Comparison of ENCODE assay signal across 6 cellular contexts in genomic region chr19:39398297-39398864, GRCh38. TPM values are rescaled to one million over a fixed set of nuclear protein-coding genes. Genes with fewer than 3 reads are reported as not detected.
DNase-seq lines count a peak whose midpoint lies in the region; ATAC-seq, FAIRE-seq and TF ChIP-seq lines count a peak whose summit lies in the region.

No MANE protein-coding gene starts in this region.

- peaks cover 0 to 1% (median 0%) of the 10 kb centered on the region in 7 donors for H3K9me3 Mint-ChIP-seq in naive B cell

- H3K27me3 ChIP-seq in GM12878 (replicated peaks in 1 of 2; ENCODE audit: control insufficient read depth in 2 of 2, insufficient read depth in 2 of 2, low read length in 1 of 2) = no peaks in the 10 kb centered on the region

- peaks cover 56% of the 10 kb centered on the region for H3K4me1 ChIP-seq in GM12878 (ENCODE audit: control insufficient read depth, insufficient read depth, low read length)

- no peaks in the 10 kb centered on the region for H3K9me3 ChIP-seq in GM12878 (replicated peaks; ENCODE audit: control insufficient read depth, insufficient read depth, low read length)

- H3K9ac ChIP-seq in GM12878 (ENCODE audit: control insufficient read depth, insufficient read depth, low read length) = peak overlapping the region; percentile 83

- peaks cover 18% of the 10 kb centered on the region for H3K79me2 ChIP-seq in GM12878 (ENCODE audit: control insufficient read depth, insufficient read depth, low read length)

- peak overlapping the region; percentile 92 to 100 (median 98) for H3K27ac Mint-ChIP-seq in naive B cell

- peak in 1 of 2 experiments; percentile 42; a peak in 1 of 4 replicates for TF ChIP-seq EP300 in GM12878 (IDR thresholded peaks at IDR 0.05; ENCODE audit: borderline replicate concordance in 1 of 2, control insufficient read depth in 1 of 2, low read depth in 2 of 2, low read length in 2 of 2)

- POLR2A ChIA-PET in GM12878 (lab: Charles Lee) = interaction anchor here (0.5 to 3.3 kb wide), 7 partner anchors 9 to 161 kb away, joined by 3 to 40 read pairs (median 9); partner anchors contain the start of genes GMFG, PLEKHG2, RPS16 and SAMD4B

- H4K20me1 ChIP-seq in GM12878 (ENCODE audit: control insufficient read depth, insufficient read depth) = no peaks in the 10 kb centered on the region

- peak; percentile 92 to 95 for DNase-seq in NOMO-1 (lab: John Stamatoyannopoulos, UW; ENCODE audit: unreplicated experiment in 2 of 2)
- no peak for DNase-seq in GM12878 (ENCODE audit: low read depth, low spot score)
- peak; percentile 54 for DNase-seq in naive B cell
- no peak for DNase-seq in NCI-H82 (lab: John Stamatoyannopoulos, UW)
- DNase-seq in putamen (ENCODE audit: low spot score) = no peak

- intact Hi-C loops in GM12878 (cut with micrococcal nuclease; ENCODE audit: unreplicated experiment) = no loop called here

- peak overlapping the region; percentile 94 for H3K4me2 ChIP-seq in GM12878 (ENCODE audit: control insufficient read depth, insufficient read depth)

- SMC1A ChIA-PET in GM12878 (lab: Charles Lee; ENCODE audit: uncharacterized antibody, unreplicated experiment) = interaction anchor here (0.6 to 8.7 kb wide), 12 partner anchors 8 to 302 kb away, joined by 3 to 146 read pairs (median 4); partner anchors contain the start of genes DLL3, PLEKHG2, RPS16 and SAMD4B

- no peak for TF ChIP-seq RAD21 in GM12878 (IDR thresholded peaks at IDR 0.05; ENCODE audit: insufficient read depth, low read depth, low read length)

- CTCF ChIA-PET in GM12878 (lab: Yijun Ruan, JAX) = interaction anchor here (0.8 to 7.4 kb wide), 17 partner anchors 8 to 422 kb away, joined by 3 to 218 read pairs (median 4); partner anchors contain the start of genes DLL3, EID2B, PAK4 and PLEKHG2

- peaks cover 0 to 15% of the 10 kb centered on the region in 2 experiments; a peak in 3 of 4 replicates for H3K36me3 ChIP-seq in GM12878 (ENCODE audit: control insufficient read depth in 2 of 2, insufficient read depth in 2 of 2, low read length in 1 of 2)

- ATAC-seq in GM12878 (peak; percentile 35), naive B cell (ENCODE audit: low read depth in 2 of 2) (no peak), GM18502 (IDR thresholded peaks at IDR 0.05; ENCODE audit: poor library complexity, unreplicated experiment) (no peak)

- peak overlapping the region; percentile 26 for H3K4me3 ChIP-seq in GM12878

- H3K4me1 Mint-ChIP-seq in naive B cell = peaks cover 53 to 68% (median 62%) of the 10 kb centered on the region in 3 donors

- peak overlapping the region; percentile 61 to 84 (median 76) for H3K4me3 Mint-ChIP-seq in naive B cell

- TF ChIP-seq CTCF in GM12878 (IDR thresholded peaks at IDR 0.05 in 2 of 3, conservative IDR thresholded peaks at IDR 0.05 in 1 of 3; ENCODE audit: control insufficient read depth in 2 of 3, extremely low read depth in 1 of 3, insufficient read depth in 1 of 3, low read depth in 3 of 3, low read length in 3 of 3) = no peak

- FAIRE-seq in GM12878 (lab: Jason Lieb, UNC) = peak; percentile 56

- peaks cover 0 to 7% of the 10 kb centered on the region in 2 donors for H3K36me3 Mint-ChIP-seq in naive B cell

- RAD21 ChIA-PET in GM12878 (lab: Charles Lee; ENCODE audit: unreplicated experiment) = interaction anchor here (0.9 to 6.7 kb wide), 12 partner anchors 9 to 274 kb away, joined by 3 to 159 read pairs (median 4); partner anchors contain the start of genes PLEKHG2, RPS16, SAMD4B and ZFP36

- WGBS in GM12878 (ENCODE audit: insufficient coverage, insufficient replicate concordance, low lambda C conversion rate, missing lambda C conversion rate) = 18% methylated on average over 11 of the region's 11 CpGs

- BruUV-seq in GM12878 (replicated peaks; lab: Mats Ljungman, UMichigan) = TSS peak; percentile 24

- in situ Hi-C loops in GM12878 (cut with MboI) = no loop called here

- peak overlapping the region; percentile 99 for H3K27ac ChIP-seq in GM12878 (ENCODE audit: control insufficient read depth, insufficient read depth)

- no peaks in the 10 kb centered on the region for H3K27me3 Mint-ChIP-seq in naive B cell

- TF ChIP-seq POLR2A in GM12878 (IDR thresholded peaks at IDR 0.05; ENCODE audit: low read depth, low read length) = peak; percentile 28; the same call in 1 of the 2 replicates

- H2AFZ ChIP-seq in GM12878 (ENCODE audit: control insufficient read depth, low read depth, low read length) = no peak overlapping the region

RNA-seq across cellular contexts. Expression of gene MED29, which starts 7.2 kb away (rescaled TPM):
- total RNA-seq in GM12878 (2013; cell fraction: nucleolus; rRNA removed) = 12.2 and 14.2 TPM in 2 replicates
- 22.6 and 22.7 TPM in 2 replicates for total RNA-seq in GM12878 (2014; rRNA removed)
- total RNA-seq in GM12878 (2014; rRNA removed; fragmentation: Illumina TruSeq; extraction: Trizol) = 12.8 and 14.5 TPM in 2 replicates
- 26.2 and 28.0 TPM in 2 replicates for total RNA-seq in GM12878 (2021)
- polyA plus RNA-seq in GM12878 (2011; ENCODE audit: low read depth) = 9.9 TPM
- 13.9 and 19.5 TPM in 2 replicates for polyA plus RNA-seq in GM12878 (2011; rRNA removed)
- polyA plus RNA-seq in GM12878 (2011; cell fraction: cytosol; rRNA removed) = 32.6 and 34.4 TPM in 2 replicates
- polyA plus RNA-seq in GM12878 (2011; cell fraction: nucleus; rRNA removed) = 14.1 and 18.7 TPM in 2 replicates
- polyA plus RNA-seq in GM12878 (2012) = 15.5 and 16.8 TPM in 2 replicates
- 16.7 and 23.0 TPM in 2 replicates for polyA plus RNA-seq in GM12878 (2014; fragmentation: Illumina TruSeq; extraction: Trizol)
- 1 to 10 TPM; 3.2 to 5.1 TPM for polyA plus RNA-seq in GM12878 (2014; fragmentation: Nextera tagmentation; extraction: Ambion mirVana)
- polyA plus RNA-seq in GM12878 (2014; rRNA removed) = 24.4 and 26.4 TPM in 2 replicates
- polyA plus RNA-seq in GM12878 (2016; fragmentation: Nextera tagmentation; extraction: Ambion mirVana) = 10 to 100 TPM; 31.9 to 36.6 TPM
- 19.4 and 20.9 TPM in 2 replicates for polyA minus RNA-seq in GM12878 (2011; rRNA and poly(A)+ RNA removed)
- 5.5 and 8.7 TPM in 2 replicates for polyA minus RNA-seq in GM12878 (2011; cell fraction: cytosol; rRNA and poly(A)+ RNA removed)
- 18.6 and 27.7 TPM in 2 replicates for polyA minus RNA-seq in GM12878 (2011; cell fraction: nucleus; rRNA and poly(A)+ RNA removed)
- polyA plus RNA-seq in naive B cell (ENCODE audit: low read depth in 6 of 6) = 10 to 100 TPM; 31.9 to 68.1 (median 57.5) TPM

RNA-seq across cellular contexts. Expression of gene PAF1, which starts 7.5 kb away (rescaled TPM):
- total RNA-seq in GM12878 (2013; cell fraction: nucleolus; rRNA removed) = 15.4 and 21.4 TPM in 2 replicates
- total RNA-seq in GM12878 (2014; rRNA removed) (35.9 and 40.0 TPM in 2 replicates), GM12878 (2014; rRNA removed; fragmentation: Illumina TruSeq; extraction: Trizol) (26.2 and 32.2 TPM in 2 replicates), GM12878 (2021) (33.8 and 34.8 TPM in 2 replicates)
- 19.7 TPM for polyA plus RNA-seq in GM12878 (2011; ENCODE audit: low read depth)
- polyA plus RNA-seq in GM12878 (2011; rRNA removed) (34.2 and 44.6 TPM in 2 replicates), GM12878 (2014; fragmentation: Illumina TruSeq; extraction: Trizol) (38.3 and 44.2 TPM in 2 replicates), GM12878 (2014; fragmentation: Nextera tagmentation; extraction: Ambion mirVana) (1 to 10 TPM; 1.7 to 3.7 TPM), GM12878 (2014; rRNA removed) (39.2 and 41.8 TPM in 2 replicates), GM12878 (2016; fragmentation: Nextera tagmentation; extraction: Ambion mirVana) (10 to 100 TPM; 39.3 to 45.8 TPM), naive B cell (ENCODE audit: low read depth in 6 of 6) (10 to 100 TPM; 11.6 to 62.4 (median 41.0) TPM)
- polyA plus RNA-seq in GM12878 (2011; cell fraction: cytosol; rRNA removed) = 44.0 and 45.7 TPM in 2 replicates
- polyA plus RNA-seq in GM12878 (2011; cell fraction: nucleus; rRNA removed) = 53.9 and 78.1 TPM in 2 replicates
- polyA plus RNA-seq in GM12878 (2012) = 34.7 and 38.4 TPM in 2 replicates
- 28.8 and 36.4 TPM in 2 replicates for polyA minus RNA-seq in GM12878 (2011; rRNA and poly(A)+ RNA removed)
- polyA minus RNA-seq in GM12878 (2011; cell fraction: cytosol; rRNA and poly(A)+ RNA removed) = 15.4 and 26.1 TPM in 2 replicates
- 30.0 and 47.1 TPM in 2 replicates for polyA minus RNA-seq in GM12878 (2011; cell fraction: nucleus; rRNA and poly(A)+ RNA removed)

RNA-seq across cellular contexts. Expression of gene ZFP36, which starts 8.3 kb away (rescaled TPM):
- 55.8 and 57.7 TPM in 2 replicates for total RNA-seq in GM12878 (2013; cell fraction: nucleolus; rRNA removed)
- total RNA-seq in GM12878 (2014; rRNA removed) (10.1 and 11.9 TPM in 2 replicates), GM12878 (2014; rRNA removed; fragmentation: Illumina TruSeq; extraction: Trizol) (10.0 and 10.1 TPM in 2 replicates), GM12878 (2021) (50.1 and 55.0 TPM in 2 replicates)
- 10.7 TPM for polyA plus RNA-seq in GM12878 (2011; ENCODE audit: low read depth)
- polyA plus RNA-seq in GM12878 (2011; rRNA removed) (2.9 and 5.3 TPM in 2 replicates), GM12878 (2014; fragmentation: Illumina TruSeq; extraction: Trizol) (24.3 and 30.2 TPM in 2 replicates), GM12878 (2014; fragmentation: Nextera tagmentation; extraction: Ambion mirVana) (1 to 10 TPM; 5.3 to 7.8 TPM), GM12878 (2014; rRNA removed) (31.3 and 31.6 TPM in 2 replicates), GM12878 (2016; fragmentation: Nextera tagmentation; extraction: Ambion mirVana) (10 to 100 TPM; 39.7 to 43.7 TPM), naive B cell (ENCODE audit: low read depth in 6 of 6) (100 to 1,000 TPM; 291 to 784 (median 445) TPM)
- polyA plus RNA-seq in GM12878 (2011; cell fraction: cytosol; rRNA removed) = 8.8 and 14.3 TPM in 2 replicates
- polyA plus RNA-seq in GM12878 (2011; cell fraction: nucleus; rRNA removed) = 74.9 and 76.1 TPM in 2 replicates
- 39.8 and 73.1 TPM in 2 replicates for polyA plus RNA-seq in GM12878 (2012)
- 3.7 and 10.3 TPM in 2 replicates for polyA minus RNA-seq in GM12878 (2011; rRNA and poly(A)+ RNA removed)
- polyA minus RNA-seq in GM12878 (2011; cell fraction: cytosol; rRNA and poly(A)+ RNA removed) = 30.7 and 36.4 TPM in 2 replicates
- 64.4 and 90.9 TPM in 2 replicates for polyA minus RNA-seq in GM12878 (2011; cell fraction: nucleus; rRNA and poly(A)+ RNA removed)

RNA-seq across cellular contexts. Expression of gene PLEKHG2, which starts 14.1 kb away (rescaled TPM):
- total RNA-seq in GM12878 (2013; cell fraction: nucleolus; rRNA removed) = 49.8 and 54.8 TPM in 2 replicates
- total RNA-seq in GM12878 (2014; rRNA removed) (13.4 and 18.1 TPM in 2 replicates), GM12878 (2014; rRNA removed; fragmentation: Illumina TruSeq; extraction: Trizol) (12.1 and 13.6 TPM in 2 replicates), GM12878 (2021) (56.6 and 62.5 TPM in 2 replicates)
- polyA plus RNA-seq in GM12878 (2011; ENCODE audit: low read depth) = 10.5 TPM
- polyA plus RNA-seq in GM12878 (2011; rRNA removed) (6.3 and 10.4 TPM in 2 replicates), GM12878 (2014; fragmentation: Illumina TruSeq; extraction: Trizol) (17.1 and 114 TPM in 2 replicates), GM12878 (2014; fragmentation: Nextera tagmentation; extraction: Ambion mirVana) (1 to 10 TPM; 3.0 to 7.2 TPM), GM12878 (2014; rRNA removed) (25.2 and 31.8 TPM in 2 replicates), GM12878 (2016; fragmentation: Nextera tagmentation; extraction: Ambion mirVana) (10 to 100 TPM; 17.3 to 18.1 TPM), naive B cell (ENCODE audit: low read depth in 6 of 6) (1 to 10 TPM in 5 of 6 donors, not detected in 1; 2.5 to 8.3 (median 4.7) TPM)
- 8.8 and 23.4 TPM in 2 replicates for polyA plus RNA-seq in GM12878 (2011; cell fraction: cytosol; rRNA removed)
- 78.6 and 96.3 TPM in 2 replicates for polyA plus RNA-seq in GM12878 (2011; cell fraction: nucleus; rRNA removed)
- 29.4 and 34.1 TPM in 2 replicates for polyA plus RNA-seq in GM12878 (2012)
- 5.9 and 32.7 TPM in 2 replicates for polyA minus RNA-seq in GM12878 (2011; rRNA and poly(A)+ RNA removed)
- 13.9 and 15.4 TPM in 2 replicates for polyA minus RNA-seq in GM12878 (2011; cell fraction: cytosol; rRNA and poly(A)+ RNA removed)
- polyA minus RNA-seq in GM12878 (2011; cell fraction: nucleus; rRNA and poly(A)+ RNA removed) = 20.4 and 29.4 TPM in 2 replicates

RNA-seq across cellular contexts. Expression of gene RPS16, which starts 37.4 kb away (rescaled TPM):
- 10.8 and 16.1 TPM in 2 replicates for total RNA-seq in GM12878 (2013; cell fraction: nucleolus; rRNA removed)
- 1,897 and 2,276 TPM in 2 replicates for total RNA-seq in GM12878 (2014; rRNA removed)
- total RNA-seq in GM12878 (2014; rRNA removed; fragmentation: Illumina TruSeq; extraction: Trizol) = 144 and 148 TPM in 2 replicates
- 3,603 and 3,713 TPM in 2 replicates for total RNA-seq in GM12878 (2021)
- 5,627 TPM for polyA plus RNA-seq in GM12878 (2011; ENCODE audit: low read depth)
- polyA plus RNA-seq in GM12878 (2011; rRNA removed) = 1,202 and 1,881 TPM in 2 replicates
- polyA plus RNA-seq in GM12878 (2011; cell fraction: cytosol; rRNA removed) = 7,530 and 7,949 TPM in 2 replicates
- 2,024 and 2,282 TPM in 2 replicates for polyA plus RNA-seq in GM12878 (2011; cell fraction: nucleus; rRNA removed)
- polyA plus RNA-seq in GM12878 (2012) = 5,175 and 6,218 TPM in 2 replicates
- 1,250 and 2,410 TPM in 2 replicates for polyA plus RNA-seq in GM12878 (2014; fragmentation: Illumina TruSeq; extraction: Trizol)
- polyA plus RNA-seq in GM12878 (2014; fragmentation: Nextera tagmentation; extraction: Ambion mirVana) = 1,000 to 10,000 TPM; 3,810 to 4,177 TPM
- 4,404 and 4,810 TPM in 2 replicates for polyA plus RNA-seq in GM12878 (2014; rRNA removed)
- 1,000 to 10,000 TPM; 1,821 to 1,829 TPM for polyA plus RNA-seq in GM12878 (2016; fragmentation: Nextera tagmentation; extraction: Ambion mirVana)
- polyA minus RNA-seq in GM12878 (2011; rRNA and poly(A)+ RNA removed) = 1,788 and 3,301 TPM in 2 replicates
- 1,375 and 1,377 TPM in 2 replicates for polyA minus RNA-seq in GM12878 (2011; cell fraction: cytosol; rRNA and poly(A)+ RNA removed)
- 333 and 402 TPM in 2 replicates for polyA minus RNA-seq in GM12878 (2011; cell fraction: nucleus; rRNA and poly(A)+ RNA removed)
- polyA plus RNA-seq in naive B cell (ENCODE audit: low read depth in 6 of 6) = 1,000 to 10,000 TPM; 1,393 to 2,131 (median 1,793) TPM

Comparison
In these comparisons a context has a peak if more than half of its experiments do, and no peak if none do; other contexts are left out.
1. DNase-seq: peak in NOMO-1 (2 of 2) and naive B cell (single experiment); none in GM12878 (single experiment), NCI-H82 (single experiment) and putamen (single experiment).